Comparison of ENCODE assay signal across 19 cellular contexts in the genomic region with DNA sequence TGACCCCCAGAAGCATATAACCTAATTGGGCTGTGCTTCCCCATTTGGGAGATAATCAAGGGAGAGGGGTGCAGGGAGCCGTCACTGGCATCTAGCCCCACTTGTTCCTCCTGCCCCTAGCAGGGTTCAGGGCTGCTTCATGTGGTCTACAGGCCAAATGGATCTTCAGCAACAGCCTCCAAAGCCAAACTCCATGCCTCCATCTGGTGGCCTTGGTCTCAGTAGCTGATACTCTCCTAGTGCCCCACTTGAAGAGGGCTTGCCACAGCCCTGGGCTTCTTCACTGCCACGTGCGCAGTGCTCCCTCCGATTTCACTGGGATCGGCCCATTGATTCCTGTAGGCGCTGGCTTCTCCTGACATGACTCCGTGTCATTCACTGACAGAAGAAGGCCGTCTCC. TPM values are rescaled to one million over a fixed set of nuclear protein-coding genes. Genes with fewer than 3 reads are reported as not detected.
DNase-seq lines count a peak whose midpoint lies in the region; ATAC-seq and TF ChIP-seq lines count a peak whose summit lies in the region.
"Had no signal": no experiment of that assay in that cellular context is flagged by ENCODE, and none has a peak within 500 bp of the region (broad histone marks: within the 10 kb centered on the region; RNA-seq: fewer than 3 reads in every experiment).

No MANE protein-coding gene starts in this region.

- in situ Hi-C loops in brain microvascular endothelial cell (cut with HindIII; ENCODE audit: low pct_ligation_motif_present, low sequenced_read_pairs) = no loop called here

- TF ChIP-seq POLR2A in right lobe of liver (IDR thresholded peaks at IDR 0.05) = no peak

- no peaks in the 10 kb centered on the region for H3K4me1 ChIP-seq in right lobe of liver
- H3K4me1 ChIP-seq: BE2C had no signal

- intact Hi-C loops in right lobe of liver (cut with DNase I) = loop anchor here in 1 of 2 donors (5.0 kb wide), 1 partner anchor 61 kb away; no protein-coding TSS in a partner anchor

- peak; percentile 48 to 85 (median 58) for ATAC-seq in right lobe of liver
- ATAC-seq: CD8-positive, alpha-beta T cell had no signal

- DNase-seq in NCI-H82 (lab: John Stamatoyannopoulos, UW) (peak; percentile 23), NCI-H82 treated with DMSO at 0.1 percent for 48 hours (lab: John Stamatoyannopoulos, UW; ENCODE audit: unreplicated experiment) (no peak), HuH-7 (ENCODE audit: low spot score) (peak; percentile 30), brain microvascular endothelial cell (no peak), right lobe of liver (no peak), LoVo (ENCODE audit: low spot score) (no peak), anterior cingulate cortex (lab: John Stamatoyannopoulos, UW) (no peak)
- no peak for DNase-seq in activated CD4-positive, alpha-beta T cell treated with anti-CD3 and anti-CD28 coated beads, Interleukin-2, amount 50 U/mL, for 1 hour
- DNase-seq: 8988T; BE2C; CD8-positive, alpha-beta T cell; H9; IMR-90; Karpas-422; NCI-H1105 treated with DMSO at 0.1 percent for 48 hours; NCI-H1694 treated with DMSO at 0.1 percent for 48 hours; NCI-H345; NCI-H526 treated with DMSO at 0.1 percent for 48 hours; PC-9 had no signal

- no peak overlapping the region for H3K27ac ChIP-seq in brain microvascular endothelial cell
- H3K27ac ChIP-seq in right lobe of liver = no peak overlapping the region
- H3K27ac ChIP-seq: PC-9 had no signal

- H3K36me3 ChIP-seq in brain microvascular endothelial cell (replicated peaks) (no peaks in the 10 kb centered on the region), right lobe of liver (no peaks in the 10 kb centered on the region)
- H3K36me3 ChIP-seq: BE2C had no signal

- H3K4me3 ChIP-seq in brain microvascular endothelial cell (ENCODE audit: low read depth, low read length) (no peak overlapping the region), right lobe of liver (no peak overlapping the region)
- H3K4me3 ChIP-seq: PC-9 had no signal

- WGBS in right lobe of liver (ENCODE audit: insufficient coverage, low coverage, low lambda C conversion rate, missing lambda C conversion rate) = 85% methylated on average over 4 of the region's 8 CpGs

- H3K9me3 ChIP-seq in right lobe of liver = no peaks in the 10 kb centered on the region
- H3K9me3 ChIP-seq: BE2C had no signal

- TF ChIP-seq CTCF in brain microvascular endothelial cell (IDR thresholded peaks at IDR 0.05; ENCODE audit: low read depth, low read length, missing control alignments) = peak; percentile 6
- TF ChIP-seq CTCF in right lobe of liver (IDR thresholded peaks at IDR 0.05) = peak; percentile 11 to 40 (median 20)

- H3K27me3 ChIP-seq in brain microvascular endothelial cell (replicated peaks) (no peaks in the 10 kb centered on the region), right lobe of liver (no peaks in the 10 kb centered on the region)
- H3K27me3 ChIP-seq: BE2C had no signal

RNA-seq across cellular contexts. Expression of a gene that starts 24.6 kb away (rescaled TPM):
- total RNA-seq in right lobe of liver = 1 to 10 TPM; 4.1 to 7.2 (median 5.5) TPM

Comparison
In these comparisons a context has a peak if more than half of its experiments do, and no peak if none do; other contexts are left out.
1. DNase-seq: peak in NCI-H82 (single experiment) and HuH-7 (single experiment); none in NCI-H82 treated with DMSO at 0.1 percent for 48 hours (single experiment), brain microvascular endothelial cell (single experiment), right lobe of liver (0 of 3), LoVo (single experiment), activated CD4-positive, alpha-beta T cell treated with anti-CD3 and anti-CD28 coated beads, Interleukin-2, amount 50 U/mL, for 1 hour (single experiment) and anterior cingulate cortex (0 of 58).